Comparison of ENCODE assay signal across 7 cellular contexts in the genomic region with DNA sequence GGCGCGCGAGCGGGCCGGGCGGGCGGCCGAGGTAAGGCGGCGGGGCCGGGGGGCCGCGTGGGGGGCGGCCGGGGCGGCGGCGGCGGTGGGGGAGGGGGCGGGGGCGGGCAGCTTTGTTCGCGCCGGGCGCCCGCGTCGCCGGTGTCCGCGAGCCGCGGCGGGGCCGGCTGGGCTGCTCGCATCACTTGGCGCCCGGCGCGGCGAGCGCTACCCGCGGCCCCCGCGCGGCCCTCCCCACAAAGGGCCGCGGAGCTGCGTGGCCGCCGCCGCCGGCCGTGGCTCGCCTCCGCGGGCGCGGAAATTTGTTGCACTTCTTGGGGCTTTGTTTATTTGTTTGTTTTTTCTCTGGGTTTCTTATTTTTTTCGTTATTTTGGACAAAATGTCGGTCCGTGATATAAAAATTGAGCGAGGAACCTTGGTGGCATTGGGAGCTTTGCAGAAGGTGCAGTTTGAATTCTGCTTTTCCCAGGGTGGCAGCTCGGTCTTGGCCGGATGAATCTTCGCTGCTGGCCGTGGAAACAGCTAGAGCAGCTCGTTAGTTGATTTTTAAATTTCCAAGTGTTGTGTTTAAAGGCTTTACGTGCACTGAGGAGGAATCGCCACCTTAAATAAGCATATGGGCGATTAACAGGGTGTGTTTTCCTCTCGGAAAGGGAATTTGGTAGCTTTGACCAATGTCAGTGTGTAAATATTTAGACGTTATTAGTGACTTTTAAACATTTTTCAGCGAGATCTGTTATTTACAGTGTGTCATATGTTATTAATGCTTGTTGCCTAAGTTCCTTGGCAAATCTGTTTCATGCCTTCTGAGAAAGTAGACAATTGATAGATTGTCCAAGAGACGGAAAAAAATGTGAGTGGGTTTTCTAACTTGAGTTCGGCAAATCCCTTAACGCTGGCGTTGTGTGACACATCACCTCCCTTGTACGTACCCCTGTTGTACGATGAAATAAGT. TPM values are rescaled to one million over a fixed set of nuclear protein-coding genes. Genes with fewer than 3 reads are reported as not detected.
DNase-seq lines count a peak whose midpoint lies in the region; ATAC-seq and TF ChIP-seq lines count a peak whose summit lies in the region.

No MANE protein-coding gene starts in this region.

- WGBS in psoas muscle, 3 donors: 0% methylated on average over 32 to 81 of the region's 81 CpGs

- peaks cover 37% of the 10 kb centered on the region for H3K4me1 ChIP-seq in psoas muscle

- ATAC-seq in HG02623 (IDR thresholded peaks at IDR 0.05; ENCODE audit: unreplicated experiment): peak; percentile 14
- ATAC-seq in psoas muscle: peak in 3 of 4 donors; percentile 21 to 49 (median 29)

- intact Hi-C loops in psoas muscle (cut with DNase I): loop anchor here (5.0 to 10.0 kb wide), 3 partner anchors 219 to 856 kb away; no protein-coding TSS in a partner anchor

- H3K27me3 ChIP-seq in psoas muscle (ENCODE audit: insufficient read depth in 3 of 3, low read length in 2 of 3): no peaks in the 10 kb centered on the region

- CTCF ChIA-PET in GM10248 (lab: Yijun Ruan, JAX): interaction anchor here (0.8 to 4.1 kb wide), 20 partner anchors 9 to 914 kb away, joined by 3 to 53 read pairs (median 7); no protein-coding TSS in a partner anchor

- peak overlapping the region; percentile 86 for H3K27ac ChIP-seq in psoas muscle

- TF ChIP-seq CTCF in GM10248 (IDR thresholded peaks at IDR 0.05; ENCODE audit: control extremely low read depth, extremely low read depth, low read depth, missing control alignments) (no peak), psoas muscle (IDR thresholded peaks at IDR 0.05) (no peak)

- POLR2A ChIA-PET in GM10248 (lab: Yijun Ruan, JAX): interaction anchor here (0.6 to 0.7 kb wide), 4 partner anchors 42 to 933 kb away, joined by 3 to 4 read pairs (median 4); no protein-coding TSS in a partner anchor

- DNase-seq in GM10248 (ENCODE audit: extremely low spot score) (peak; percentile 41), OCI-M1 (lab: John Stamatoyannopoulos, UW) (peak; percentile 72), amygdala (lab: John Stamatoyannopoulos, UW) (peak in 32 of 56 donors; percentile 3 to 75 (median 45)), hepatic stellate cell (ENCODE audit: low spot score) (peak; percentile 20), psoas muscle (peak; percentile 29 to 66), SHP77 treated with DMSO at 0.1 percent for 48 hours (lab: John Stamatoyannopoulos, UW) (no peak)

- H3K9me3 ChIP-seq in psoas muscle: no peaks in the 10 kb centered on the region

- peak overlapping the region; percentile 86 for H3K4me3 ChIP-seq in psoas muscle

- H3K36me3 ChIP-seq in psoas muscle (ENCODE audit: insufficient read depth in 1 of 2, low read depth in 1 of 2): peaks cover 0 to 13% of the 10 kb centered on the region in 2 donors

RNA-seq across cellular contexts. Expression of a gene that starts 0.8 kb away (rescaled TPM):
- total RNA-seq in psoas muscle: 100 to 1,000 TPM in 1 of 4 donors, 10 to 100 TPM in 3; 68.3 to 125 (median 89.0) TPM
- 100 to 1,000 TPM in 1 of 3 donors, 10 to 100 TPM in 2; 61.9 to 115 (median 69.8) TPM for polyA plus RNA-seq in psoas muscle
